In the genomic region with DNA sequence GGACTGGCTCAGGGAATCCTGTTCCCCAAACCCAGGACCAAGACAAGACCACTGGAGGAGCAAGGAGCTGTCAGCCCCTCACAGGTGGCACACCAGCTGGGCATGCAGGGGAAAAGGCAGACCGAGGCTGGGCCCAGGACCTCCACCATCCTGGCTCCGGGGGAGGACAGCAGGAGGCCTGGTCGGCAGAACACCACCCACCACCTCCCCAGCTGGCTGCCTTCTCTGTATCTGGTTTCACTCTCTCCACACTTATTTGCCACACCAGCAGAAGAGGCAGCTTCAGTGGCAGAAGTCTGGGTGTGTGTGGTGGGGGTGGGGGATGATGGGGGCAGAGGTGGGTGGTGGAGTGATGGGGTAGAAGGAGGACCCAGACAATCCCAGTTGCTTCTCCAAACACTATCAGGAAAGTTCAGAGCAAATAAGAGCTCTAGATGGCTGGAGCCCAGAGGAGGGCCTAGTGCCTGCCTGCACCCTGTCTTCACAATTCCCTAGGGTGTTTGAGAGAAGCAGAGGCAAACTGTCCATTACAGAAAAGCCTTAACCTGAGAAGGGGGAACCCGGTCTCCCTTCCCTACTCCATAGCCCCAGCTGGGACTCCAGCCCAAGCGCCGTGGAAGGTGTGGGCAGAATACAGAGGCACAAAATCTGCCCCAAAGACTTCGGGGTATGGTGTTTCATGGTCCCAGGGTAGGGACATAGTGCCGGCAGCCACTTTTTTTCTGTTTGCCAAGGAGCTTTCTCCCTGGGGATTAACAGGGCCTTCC, we compare ENCODE assay signal across 8 cellular contexts. TPM values are rescaled to one million over a fixed set of nuclear protein-coding genes. Genes with fewer than 3 reads are reported as not detected.
DNase-seq lines count a peak whose midpoint lies in the region; ATAC-seq and TF ChIP-seq lines count a peak whose summit lies in the region.

No MANE protein-coding gene starts in this region.

- POLR2A ChIA-PET in activated CD4-positive, alpha-beta memory T cell treated with anti-CD3 and anti-CD28 coated beads, Interleukin-2, amount 10 ng/mL, durations not matched to agents 7 days and 5 days (lab: Charles Lee), result no interaction called here

- H3K27ac ChIP-seq in esophagus muscularis mucosa (replicated peaks in 1 of 4), result peak overlapping the region; percentile 82 to 88 (median 86)

- TF ChIP-seq CTCF in esophagus muscularis mucosa (IDR thresholded peaks at IDR 0.05) (no peak), lower leg skin (IDR thresholded peaks at IDR 0.05) (no peak)

- no peak overlapping the region for H3K4me3 Mint-ChIP-seq in activated CD4-positive, alpha-beta memory T cell treated with anti-CD3 and anti-CD28 coated beads, Interleukin-2, amount 10 ng/mL, durations not matched to agents 7 days and 5 days

- no peaks in the 10 kb centered on the region for H3K9me3 Mint-ChIP-seq in activated CD4-positive, alpha-beta memory T cell treated with anti-CD3 and anti-CD28 coated beads, Interleukin-2, amount 10 ng/mL, durations not matched to agents 7 days and 5 days

- ATAC-seq in HG03439 (IDR thresholded peaks at IDR 0.05; ENCODE audit: unreplicated experiment) (no peak), HG03045 (IDR thresholded peaks at IDR 0.05; ENCODE audit: unreplicated experiment) (no peak)

- no peaks in the 10 kb centered on the region for H3K9me3 ChIP-seq in esophagus muscularis mucosa

- CTCF ChIA-PET in activated CD4-positive, alpha-beta memory T cell treated with anti-CD3 and anti-CD28 coated beads, Interleukin-2, amount 10 ng/mL, durations not matched to agents 7 days and 5 days (lab: Charles Lee), result no interaction called here

- WGBS in esophagus muscularis mucosa, result 70% methylated on average over 4 of the region's 8 CpGs
- 43 to 49% methylated on average over 8 of the region's 8 CpGs for WGBS in lower leg skin, 2 donors

- no peak for TF ChIP-seq EP300 in esophagus muscularis mucosa (IDR thresholded peaks at IDR 0.05)

- peaks cover 7% of the 10 kb centered on the region for H3K4me1 Mint-ChIP-seq in activated CD4-positive, alpha-beta memory T cell treated with anti-CD3 and anti-CD28 coated beads, Interleukin-2, amount 10 ng/mL, durations not matched to agents 7 days and 5 days

- H3K27me3 ChIP-seq in esophagus muscularis mucosa, result no peaks in the 10 kb centered on the region

- peak; percentile 61 for DNase-seq in DMS153 (lab: John Stamatoyannopoulos, UW)
- peak; percentile 71 to 89 for DNase-seq in NCI-H446 (lab: John Stamatoyannopoulos, UW)
- no peak for DNase-seq in esophagus muscularis mucosa (ENCODE audit: extremely low spot score)
- peak; percentile 12 for DNase-seq in retina
- no peak for DNase-seq in activated CD4-positive, alpha-beta memory T cell treated with anti-CD3 and anti-CD28 coated beads, Interleukin-2, amount 10 ng/mL, durations not matched to agents 7 days and 5 days
- no peak for DNase-seq in lower leg skin (ENCODE audit: low spot score in 2 of 2)

- H3K36me3 Mint-ChIP-seq in activated CD4-positive, alpha-beta memory T cell treated with anti-CD3 and anti-CD28 coated beads, Interleukin-2, amount 10 ng/mL, durations not matched to agents 7 days and 5 days (ENCODE audit: low read depth), result no peaks in the 10 kb centered on the region

- H3K27ac Mint-ChIP-seq in activated CD4-positive, alpha-beta memory T cell treated with anti-CD3 and anti-CD28 coated beads, Interleukin-2, amount 10 ng/mL, durations not matched to agents 7 days and 5 days, result no peak overlapping the region

- H3K4me1 ChIP-seq in esophagus muscularis mucosa, result peaks cover 56 to 72% (median 66%) of the 10 kb centered on the region in 4 donors

- intact Hi-C loops in esophagus muscularis mucosa (cut with DNase I) (loop anchor here (5.0 kb wide), 1 partner anchor 52 kb away; a partner anchor contains a TSS), lower leg skin (cut with DNase I; ENCODE audit: low total_unique reads) (no loop called here)

- TF ChIP-seq POLR2A in esophagus muscularis mucosa (IDR thresholded peaks at IDR 0.05; ENCODE audit: low read depth) (no peak), lower leg skin (IDR thresholded peaks at IDR 0.05) (no peak)

- no peak overlapping the region for H3K4me3 ChIP-seq in esophagus muscularis mucosa
- no peak overlapping the region for H3K4me3 ChIP-seq in lower leg skin (ENCODE audit: low read depth, poor library complexity, severe bottlenecking)

- H3K27me3 Mint-ChIP-seq in activated CD4-positive, alpha-beta memory T cell treated with anti-CD3 and anti-CD28 coated beads, Interleukin-2, amount 10 ng/mL, durations not matched to agents 7 days and 5 days, result no peaks in the 10 kb centered on the region

- H3K36me3 ChIP-seq in esophagus muscularis mucosa, result no peaks in the 10 kb centered on the region

RNA-seq across cellular contexts. Expression of a gene that starts 52.0 kb away (rescaled TPM):
- total RNA-seq in esophagus muscularis mucosa (10 to 100 TPM; 16.6 to 42.7 (median 28.1) TPM), lower leg skin (10 to 100 TPM; 12.3 to 21.0 (median 18.0) TPM)
- 1 to 10 TPM; 1.7 to 1.8 TPM for total RNA-seq in activated CD4-positive, alpha-beta memory T cell treated with anti-CD3 and anti-CD28 coated beads, Interleukin-2, amount 10 ng/mL, durations not matched to agents 7 days and 5 days

Comparison
In these comparisons a context has a peak if more than half of its experiments do, and no peak if none do; other contexts are left out.
1. DNase-seq: peak in DMS153 (single experiment), NCI-H446 (2 of 2) and retina (single experiment); none in esophagus muscularis mucosa (single experiment), activated CD4-positive, alpha-beta memory T cell treated with anti-CD3 and anti-CD28 coated beads, Interleukin-2, amount 10 ng/mL, durations not matched to agents 7 days and 5 days (single experiment) and lower leg skin (0 of 2).
2. RNA of a gene that starts 52.0 kb away (total RNA-seq): 16.6 to 42.7 TPM in esophagus muscularis mucosa and 12.3 to 21.0 TPM in lower leg skin; 1.7 to 1.8 TPM in activated CD4-positive, alpha-beta memory T cell treated with anti-CD3 and anti-CD28 coated beads, Interleukin-2, amount 10 ng/mL, durations not matched to agents 7 days and 5 days; every median in the first group is over 4 times any median in the second.